In the genomic region with DNA sequence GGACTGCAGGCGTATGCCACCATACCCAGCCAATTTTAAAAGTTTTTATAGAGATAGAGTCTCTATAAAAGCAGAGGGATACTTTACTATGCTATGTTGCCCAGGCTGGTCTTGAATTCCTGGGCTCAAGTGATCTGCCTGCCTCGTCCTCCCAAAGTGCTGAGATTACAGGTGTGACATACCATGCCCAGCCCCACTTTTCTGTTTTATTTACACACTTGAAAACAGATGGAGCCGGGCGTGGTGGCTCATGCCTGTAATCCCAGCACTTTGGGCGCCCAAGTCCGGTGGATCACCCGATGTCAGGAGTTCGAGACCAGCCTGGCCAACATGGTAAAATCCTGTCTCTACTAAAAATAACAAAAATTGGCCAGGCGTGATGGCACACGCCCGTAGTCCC, we compare ENCODE assay signal across 6 cellular contexts. TPM values are rescaled to one million over a fixed set of nuclear protein-coding genes. Genes with fewer than 3 reads are reported as not detected.
A peak's percentile ranks its signal among the peaks of the same experiment; 100 is the strongest.
DNase-seq lines count a peak whose midpoint lies in the region; ATAC-seq and TF ChIP-seq lines count a peak whose summit lies in the region.
"Not testable (repeated sequence)": the region's sequence is repeated elsewhere in the genome, so short reads cannot be mapped to it uniquely, and the experiment has no call there.

No MANE protein-coding gene starts in this region.

- H3K36me3 Mint-ChIP-seq in memory B cell = peaks cover 20% of the 10 kb centered on the region
- peaks cover 44% of the 10 kb centered on the region for H3K36me3 Mint-ChIP-seq in stimulated activated effector memory CD8-positive, alpha-beta T cell treated with anti-CD3 and anti-CD28 coated beads, Interleukin-12 subunit alpha, Interleukin-12 subunit beta, amount 100 ng/mL, for 72 hours

- POLR2A ChIA-PET in HEK293 (lab: Yijun Ruan, JAX); RWPE1 (lab: Yijun Ruan, JAX; ENCODE audit: low non-redundant PET): not testable (repeated sequence)

- H3K4me1 ChIP-seq in HEK293 (ENCODE audit: control insufficient read depth, insufficient read depth, low read length) = not testable (repeated sequence)
- H3K4me1 ChIP-seq in cardiac muscle cell (ENCODE audit: low read depth) (peaks cover 25% of the 10 kb centered on the region), thyroid gland (peaks cover 34 to 49% of the 10 kb centered on the region in 2 donors)

- TF ChIP-seq POLR2A in thyroid gland (IDR thresholded peaks at IDR 0.05) = not testable (repeated sequence)

- WGBS in thyroid gland, 2 donors = 42 to 76% methylated on average over 11 of the region's 11 CpGs

- DNase-seq in RWPE1 (ENCODE audit: low spot score); cardiac muscle cell (ENCODE audit: low read depth in 1 of 2, low spot score in 1 of 2); memory B cell (ENCODE audit: low spot score in 2 of 2); stimulated activated effector memory CD8-positive, alpha-beta T cell treated with anti-CD3 and anti-CD28 coated beads, Interleukin-12 subunit alpha, Interleukin-12 subunit beta, amount 100 ng/mL, for 72 hours (ENCODE audit: low spot score in 2 of 2): not testable (repeated sequence)
- DNase-seq in thyroid gland = peak; percentile 58 to 67

- H3K27me3 Mint-ChIP-seq in memory B cell = not testable (repeated sequence)

- peak overlapping the region; percentile 57 for H3K27ac Mint-ChIP-seq in memory B cell
- H3K27ac Mint-ChIP-seq in stimulated activated effector memory CD8-positive, alpha-beta T cell treated with anti-CD3 and anti-CD28 coated beads, Interleukin-12 subunit alpha, Interleukin-12 subunit beta, amount 100 ng/mL, for 72 hours = peak overlapping the region; percentile 7

- not testable (repeated sequence) for ATAC-seq in memory B cell (ENCODE audit: low read depth); stimulated activated effector memory CD8-positive, alpha-beta T cell treated with anti-CD3 and anti-CD28 coated beads, Interleukin-12 subunit alpha, Interleukin-12 subunit beta, amount 100 ng/mL, for 72 hours

- H3K4me3 ChIP-seq in HEK293 (ENCODE audit: low read depth, low read length); cardiac muscle cell; thyroid gland (replicated peaks in 1 of 3): not testable (repeated sequence)

- not testable (repeated sequence) for TF ChIP-seq CTCF in HEK293 (tag by site-specific recombination; IDR thresholded peaks at IDR 0.05); RWPE1 (conservative IDR thresholded peaks at IDR 0.05; ENCODE audit: low read depth); cardiac muscle cell (IDR thresholded peaks at IDR 0.05; ENCODE audit: low read depth, low read length); thyroid gland (IDR thresholded peaks at IDR 0.05)

- intact Hi-C loops in thyroid gland (cut with DNase I) = not testable (repeated sequence)

- peaks cover 28% of the 10 kb centered on the region for H3K4me1 Mint-ChIP-seq in memory B cell
- peaks cover 32% of the 10 kb centered on the region for H3K4me1 Mint-ChIP-seq in stimulated activated effector memory CD8-positive, alpha-beta T cell treated with anti-CD3 and anti-CD28 coated beads, Interleukin-12 subunit alpha, Interleukin-12 subunit beta, amount 100 ng/mL, for 72 hours

- H3K9me3 Mint-ChIP-seq in memory B cell; stimulated activated effector memory CD8-positive, alpha-beta T cell treated with anti-CD3 and anti-CD28 coated beads, Interleukin-12 subunit alpha, Interleukin-12 subunit beta, amount 100 ng/mL, for 72 hours: not testable (repeated sequence)

- H3K9me3 ChIP-seq in HEK293 (ENCODE audit: control insufficient read depth, insufficient read depth, low read depth, low read length); cardiac muscle cell (ENCODE audit: low read depth); thyroid gland: not testable (repeated sequence)

- H3K36me3 ChIP-seq in HEK293 (ENCODE audit: control insufficient read depth in 2 of 2, insufficient read depth in 1 of 2, low read length in 2 of 2); cardiac muscle cell; thyroid gland: not testable (repeated sequence)

- not testable (repeated sequence) for H3K27ac ChIP-seq in HEK293 (ENCODE audit: extremely low read depth, low read depth, low read length)
- H3K27ac ChIP-seq in RWPE1 (0 out of 2 replicates have a peak overlapping the region, but pooled peaks have one; percentile 7), cardiac muscle cell (peak overlapping the region; percentile 80), thyroid gland (peak overlapping the region; percentile 72 to 80 (median 74))

- H3K4me3 Mint-ChIP-seq in memory B cell; stimulated activated effector memory CD8-positive, alpha-beta T cell treated with anti-CD3 and anti-CD28 coated beads, Interleukin-12 subunit alpha, Interleukin-12 subunit beta, amount 100 ng/mL, for 72 hours: not testable (repeated sequence)

- CTCF ChIA-PET in HEK293 (lab: Yijun Ruan, JAX) = not testable (repeated sequence)
- CTCF ChIA-PET in RWPE1 (lab: Yijun Ruan, JAX) = interaction anchor here (0.6 kb wide), 1 partner anchor 69 kb away, joined by 4 read pairs; no protein-coding TSS in a partner anchor

- H3K27me3 ChIP-seq in cardiac muscle cell, thyroid gland: not testable (repeated sequence)

TF ChIP-seq in HEK293, 187 proteins besides CTCF, POLR2A, EP300 and RAD21:
- 0 out of 2 replicates have a peak, but pooled peaks have one; percentile 29 for TF ChIP-seq KLF1 (tag by site-specific recombination; IDR thresholded peaks at IDR 0.05)

RNA-seq across cellular contexts. Expression of a gene that starts 20.5 kb away (rescaled TPM):
- total RNA-seq in cardiac muscle cell = 21.3 and 40.0 TPM in 2 replicates
- polyA plus RNA-seq in cardiac muscle cell = 21.0 and 44.5 TPM in 2 replicates
- 10 to 100 TPM; 22.3 to 71.7 (median 27.3) TPM for total RNA-seq in thyroid gland
